In genomic region chr3:34235096-34235495, GRCh38 we compare ENCODE assay signal across 3 cellular contexts.
"Had no signal": no experiment of that assay in that cellular context is flagged by ENCODE, and none has a peak within 500 bp of the region (broad histone marks: within the 10 kb centered on the region; RNA-seq: fewer than 3 reads in every experiment).

No MANE protein-coding gene starts in this region.

- DNase-seq: GDM1, GF-D8 had no signal

- H3K4me3 ChIP-seq: GM12878 had no signal

- ATAC-seq: GM12878 had no signal
